ENCODE assay signal across 8 cellular contexts in genomic region chr18:74342416-74343043, GRCh38. TPM values are rescaled to one million over a fixed set of nuclear protein-coding genes. Genes with fewer than 3 reads are reported as not detected.
DNase-seq lines count a peak whose midpoint lies in the region; ATAC-seq and TF ChIP-seq lines count a peak whose summit lies in the region.

No MANE protein-coding gene starts in this region.

- DNase-seq in SIG-M5 treated with dmso at 0.1 percent for 504 hours (lab: John Stamatoyannopoulos, UW; ENCODE audit: unreplicated experiment) = peak; percentile 27
- DNase-seq in SIG-M5 (lab: John Stamatoyannopoulos, UW) = no peak
- peak; percentile 58 to 63 for DNase-seq in Kasumi-1 (lab: John Stamatoyannopoulos, UW)
- DNase-seq in SK-MEL-5 (ENCODE audit: low read depth, low spot score) = peak; percentile 64
- no peak for DNase-seq in esophagus muscularis mucosa (ENCODE audit: extremely low spot score)
- peak in 1 of 5 donors; percentile 47 for DNase-seq in ovary
- no peak for DNase-seq in NCI-H226

- H3K27ac ChIP-seq in esophagus muscularis mucosa (replicated peaks in 1 of 4) (no peak overlapping the region), ovary (no peak overlapping the region)

- H3K36me3 ChIP-seq in esophagus muscularis mucosa (no peaks in the 10 kb centered on the region), ovary (no peaks in the 10 kb centered on the region)

- H3K4me1 ChIP-seq in esophagus muscularis mucosa = no peaks in the 10 kb centered on the region
- no peaks in the 10 kb centered on the region for H3K4me1 ChIP-seq in ovary (ENCODE audit: insufficient read depth)

- intact Hi-C loops in esophagus muscularis mucosa (cut with DNase I) (loop anchor here (2.0 kb wide), 1 partner anchor 146 kb away; no protein-coding TSS in a partner anchor), ovary (cut with DNase I) (loop anchor here in 2 of 4 donors (2.0 to 5.0 kb wide), 2 partner anchors 145 to 146 kb away; no protein-coding TSS in a partner anchor)

- H3K9me3 ChIP-seq in esophagus muscularis mucosa = no peaks in the 10 kb centered on the region
- no peaks in the 10 kb centered on the region for H3K9me3 ChIP-seq in ovary

- TF ChIP-seq EP300 in esophagus muscularis mucosa (IDR thresholded peaks at IDR 0.05) (no peak), ovary (IDR thresholded peaks at IDR 0.05) (no peak)

- no peaks in the 10 kb centered on the region for H3K27me3 ChIP-seq in esophagus muscularis mucosa
- no peaks in the 10 kb centered on the region for H3K27me3 ChIP-seq in ovary

- WGBS in esophagus muscularis mucosa = 15% methylated on average over 4 of the region's 4 CpGs
- WGBS in ovary, 3 donors = 2 to 7% (median 6%) methylated on average over 4 of the region's 4 CpGs

- in situ Hi-C loops in SK-MEL-5 (cut with HindIII; ENCODE audit: low pct_unique_long_range_greater_than_20kb, low sequenced_read_pairs) = no loop called here

- TF ChIP-seq POLR2A in esophagus muscularis mucosa (IDR thresholded peaks at IDR 0.05; ENCODE audit: low read depth) (no peak), ovary (IDR thresholded peaks at IDR 0.05) (no peak)

- ATAC-seq in GM18861 (IDR thresholded peaks at IDR 0.05; ENCODE audit: unreplicated experiment) = no peak

- peak; percentile 68 to 77 (median 69) for TF ChIP-seq CTCF in esophagus muscularis mucosa (IDR thresholded peaks at IDR 0.05)
- peak; percentile 10 to 84 (median 59) for TF ChIP-seq CTCF in ovary (IDR thresholded peaks at IDR 0.05)

- no peak overlapping the region for H3K4me3 ChIP-seq in esophagus muscularis mucosa
- H3K4me3 ChIP-seq in ovary = no peak overlapping the region

RNA-seq across cellular contexts. Expression of gene C18orf63, which starts 26.9 kb away (rescaled TPM):
- total RNA-seq in SK-MEL-5 (2014; rRNA removed; shearing (Covaris generic)) = not detected in 2 replicates
- not detected in 2 replicates for polyA plus RNA-seq in SK-MEL-5 (2015; cell fraction: cytosol; rRNA removed)
- not detected in 2 replicates for polyA plus RNA-seq in SK-MEL-5 (2015; cell fraction: nucleus; rRNA removed)
- not detected for total RNA-seq in esophagus muscularis mucosa
- total RNA-seq in ovary = not detected
- not detected for polyA plus RNA-seq in ovary

RNA-seq across cellular contexts. Expression of gene CYB5A, which starts 50.8 kb away (rescaled TPM):
- 38.8 and 46.9 TPM in 2 replicates for total RNA-seq in SK-MEL-5 (2014; rRNA removed; shearing (Covaris generic))
- polyA plus RNA-seq in SK-MEL-5 (2015; cell fraction: cytosol; rRNA removed) = 26.1 and 46.6 TPM in 2 replicates
- polyA plus RNA-seq in SK-MEL-5 (2015; cell fraction: nucleus; rRNA removed) = 7.1 and 22.2 TPM in 2 replicates
- total RNA-seq in esophagus muscularis mucosa (10 to 100 TPM; 77.7 to 99.4 (median 81.5) TPM), ovary (100 to 1,000 TPM; 158 to 454 (median 293) TPM)
- 100 to 1,000 TPM; 233 to 325 TPM for polyA plus RNA-seq in ovary

Comparison
In these comparisons a context has a peak if more than half of its experiments do, and no peak if none do; other contexts are left out.
1. DNase-seq: peak in SIG-M5 treated with dmso at 0.1 percent for 504 hours (single experiment), Kasumi-1 (2 of 2) and SK-MEL-5 (single experiment); none in SIG-M5 (single experiment), esophagus muscularis mucosa (single experiment) and NCI-H226 (single experiment).